In genomic region chr6:431986-432385, GRCh38 we compare ENCODE assay signal across 10 cellular contexts. TPM values are rescaled to one million over a fixed set of nuclear protein-coding genes. Genes with fewer than 3 reads are reported as not detected.
A peak's percentile ranks its signal among the peaks of the same experiment; 100 is the strongest.
DNase-seq lines count a peak whose midpoint lies in the region; ATAC-seq, FAIRE-seq and TF ChIP-seq lines count a peak whose summit lies in the region.
"Had no signal": no experiment of that assay in that cellular context is flagged by ENCODE, and none has a peak within 500 bp of the region (broad histone marks: within the 10 kb centered on the region; RNA-seq: fewer than 3 reads in every experiment).

No MANE protein-coding gene starts in this region.

- no peaks in the 10 kb centered on the region for H3K36me3 ChIP-seq in hepatocyte (replicated peaks; ENCODE audit: insufficient read depth, low read depth)
- H3K36me3 ChIP-seq: thoracic aorta had no signal

- H4K20me1 ChIP-seq in hepatocyte (ENCODE audit: insufficient read depth, poor library complexity, severe bottlenecking): no peaks in the 10 kb centered on the region

- TF ChIP-seq POLR2A in GM12891 (IDR thresholded peaks at IDR 0.05; ENCODE audit: low read depth, low read length): no peak

- H3K4me3 ChIP-seq in hepatocyte: no peak overlapping the region
- H3K4me3 ChIP-seq: thoracic aorta had no signal

- CTCF ChIA-PET in activated CD4-positive, alpha-beta memory T cell treated with anti-CD3 and anti-CD28 coated beads, Interleukin-2, amount 10 ng/mL, durations not matched to agents 7 days and 5 days (lab: Charles Lee): interaction anchor here (0.8 to 1.5 kb wide), 9 partner anchors 14 to 1092 kb away, joined by 3 to 12 read pairs (median 4); no protein-coding TSS in a partner anchor

- peak overlapping the region; percentile 3 for H3K4me3 Mint-ChIP-seq in activated CD4-positive, alpha-beta memory T cell treated with anti-CD3 and anti-CD28 coated beads, Interleukin-2, amount 10 ng/mL, durations not matched to agents 7 days and 5 days
- H3K4me3 Mint-ChIP-seq in effector memory CD8-positive, alpha-beta T cell: peak overlapping the region; percentile 18 to 37

- POLR2A ChIA-PET in activated CD4-positive, alpha-beta memory T cell treated with anti-CD3 and anti-CD28 coated beads, Interleukin-2, amount 10 ng/mL, durations not matched to agents 7 days and 5 days (lab: Charles Lee): interaction anchor here (0.6 to 2.6 kb wide), 21 partner anchors 9 to 278 kb away, joined by 3 to 33 read pairs (median 4); no protein-coding TSS in a partner anchor

- H3K9me3 ChIP-seq in hepatocyte (ENCODE audit: low read depth): no peaks in the 10 kb centered on the region
- H3K9me3 ChIP-seq: thoracic aorta had no signal

- FAIRE-seq in GM12891 (lab: Jason Lieb, UNC): no peak

- H3K4me2 ChIP-seq in hepatocyte: no peak overlapping the region

- peak; percentile 16 for ATAC-seq in HG03378 (IDR thresholded peaks at IDR 0.05; ENCODE audit: unreplicated experiment)
- peak; percentile 86 for ATAC-seq in effector memory CD8-positive, alpha-beta T cell (replicated peaks)
- ATAC-seq: PC-3 had no signal

- peak overlapping the region; percentile 63 for H3K27ac Mint-ChIP-seq in activated CD4-positive, alpha-beta memory T cell treated with anti-CD3 and anti-CD28 coated beads, Interleukin-2, amount 10 ng/mL, durations not matched to agents 7 days and 5 days
- peak overlapping the region in 1 of 2 donors; percentile 1 for H3K27ac Mint-ChIP-seq in effector memory CD8-positive, alpha-beta T cell

- no peak for TF ChIP-seq CTCF in hepatocyte (IDR thresholded peaks at IDR 0.05; ENCODE audit: poor library complexity)

- H3K27me3 Mint-ChIP-seq in activated CD4-positive, alpha-beta memory T cell treated with anti-CD3 and anti-CD28 coated beads, Interleukin-2, amount 10 ng/mL, durations not matched to agents 7 days and 5 days: no peaks in the 10 kb centered on the region
- H3K27me3 Mint-ChIP-seq in effector memory CD8-positive, alpha-beta T cell: no peaks in the 10 kb centered on the region

- H3K79me2 ChIP-seq in hepatocyte: no peaks in the 10 kb centered on the region

- H3K4me1 ChIP-seq in hepatocyte (ENCODE audit: insufficient read depth): no peaks in the 10 kb centered on the region

- H3K27ac ChIP-seq in hepatocyte: no peak overlapping the region
- H3K27ac ChIP-seq: thoracic aorta had no signal

- peaks cover 77% of the 10 kb centered on the region for H3K4me1 Mint-ChIP-seq in activated CD4-positive, alpha-beta memory T cell treated with anti-CD3 and anti-CD28 coated beads, Interleukin-2, amount 10 ng/mL, durations not matched to agents 7 days and 5 days
- H3K4me1 Mint-ChIP-seq in effector memory CD8-positive, alpha-beta T cell (ENCODE audit: low read depth in 2 of 2): peaks cover 24 to 28% of the 10 kb centered on the region in 2 donors

- H3K36me3 Mint-ChIP-seq in activated CD4-positive, alpha-beta memory T cell treated with anti-CD3 and anti-CD28 coated beads, Interleukin-2, amount 10 ng/mL, durations not matched to agents 7 days and 5 days (ENCODE audit: low read depth): peaks cover 3% of the 10 kb centered on the region
- no peaks in the 10 kb centered on the region for H3K36me3 Mint-ChIP-seq in effector memory CD8-positive, alpha-beta T cell (ENCODE audit: insufficient read depth)

- DNase-seq in activated CD4-positive, alpha-beta memory T cell treated with anti-CD3 and anti-CD28 coated beads, Interleukin-2, amount 10 ng/mL, durations not matched to agents 7 days and 5 days: peak; percentile 83
- DNase-seq in effector memory CD8-positive, alpha-beta T cell: peak in 1 of 3 experiments; percentile 28
- peak; percentile 81 for DNase-seq in stimulated activated CD8-positive, alpha-beta memory T cell treated with anti-CD3 and anti-CD28 coated beads, Interleukin-4, amount 100 ng/mL, for 48 hours
- DNase-seq in GM12891 (ENCODE audit: insufficient read length, low spot score) (no peak), NCI-H510A (lab: John Stamatoyannopoulos, UW) (no peak), hepatocyte (ENCODE audit: low spot score) (no peak)
- DNase-seq: NCI-H187 treated with DMSO at 0.1 percent for 48 hours, PC-3 had no signal

- no peaks in the 10 kb centered on the region for H3K9me3 Mint-ChIP-seq in activated CD4-positive, alpha-beta memory T cell treated with anti-CD3 and anti-CD28 coated beads, Interleukin-2, amount 10 ng/mL, durations not matched to agents 7 days and 5 days
- no peaks in the 10 kb centered on the region for H3K9me3 Mint-ChIP-seq in effector memory CD8-positive, alpha-beta T cell

- no peak overlapping the region for H2AFZ ChIP-seq in hepatocyte

- H3K9me2 ChIP-seq in hepatocyte (replicated peaks; ENCODE audit: insufficient read depth): no peaks in the 10 kb centered on the region

- peaks cover 3% of the 10 kb centered on the region for H3K27me3 ChIP-seq in hepatocyte

- WGBS in hepatocyte (ENCODE audit: low lambda C conversion rate, missing lambda C conversion rate): 73% methylated on average over 6 of the region's 6 CpGs

TF ChIP-seq in GM12891, 5 proteins besides CTCF, POLR2A, EP300 and RAD21:
- TF ChIP-seq POU2F2 (IDR thresholded peaks at IDR 0.05; ENCODE audit: low read depth, low read length): no peak
- no peak for TF ChIP-seq SPI1 (IDR thresholded peaks at IDR 0.05; ENCODE audit: low read depth, low read length)
- TF ChIP-seq PAX5 (IDR thresholded peaks at IDR 0.05; ENCODE audit: insufficient read depth, low read length, severe bottlenecking): no peak
- TF ChIP-seq TAF1 (IDR thresholded peaks at IDR 0.05; ENCODE audit: low read depth, low read length): no peak
- TF ChIP-seq POLR2AphosphoS5 (IDR thresholded peaks at IDR 0.05; ENCODE audit: low read depth, low read length): no peak

RNA-seq across cellular contexts. Expression of gene IRF4, which starts 40.4 kb away (rescaled TPM):
- 100 to 1,000 TPM; 171 to 178 TPM for total RNA-seq in activated CD4-positive, alpha-beta memory T cell treated with anti-CD3 and anti-CD28 coated beads, Interleukin-2, amount 10 ng/mL, durations not matched to agents 7 days and 5 days
- 240 TPM for polyA plus RNA-seq in GM12891 (2012; ENCODE audit: low read depth, missing spikeins)
- 0.23 and 0.44 TPM in 2 replicates for total RNA-seq in hepatocyte
- 0.02 TPM in 1 of 2 replicates, not detected in the other for polyA plus RNA-seq in hepatocyte

Comparison
In these comparisons a context has a peak if more than half of its experiments do, and no peak if none do; other contexts are left out.
1. DNase-seq: peak in activated CD4-positive, alpha-beta memory T cell treated with anti-CD3 and anti-CD28 coated beads, Interleukin-2, amount 10 ng/mL, durations not matched to agents 7 days and 5 days (single experiment) and stimulated activated CD8-positive, alpha-beta memory T cell treated with anti-CD3 and anti-CD28 coated beads, Interleukin-4, amount 100 ng/mL, for 48 hours (single experiment); none in GM12891 (single experiment), NCI-H510A (single experiment) and hepatocyte (single experiment).
2. RNA of gene IRF4, which starts 40.4 kb away (total RNA-seq): 171 to 178 TPM in activated CD4-positive, alpha-beta memory T cell treated with anti-CD3 and anti-CD28 coated beads, Interleukin-2, amount 10 ng/mL, durations not matched to agents 7 days and 5 days; 0.23 to 0.44 TPM in hepatocyte; every median in the first group is over 100 times any median in the second.